Comparison of ENCODE assay signal across 1 cellular context in the genomic region with DNA sequence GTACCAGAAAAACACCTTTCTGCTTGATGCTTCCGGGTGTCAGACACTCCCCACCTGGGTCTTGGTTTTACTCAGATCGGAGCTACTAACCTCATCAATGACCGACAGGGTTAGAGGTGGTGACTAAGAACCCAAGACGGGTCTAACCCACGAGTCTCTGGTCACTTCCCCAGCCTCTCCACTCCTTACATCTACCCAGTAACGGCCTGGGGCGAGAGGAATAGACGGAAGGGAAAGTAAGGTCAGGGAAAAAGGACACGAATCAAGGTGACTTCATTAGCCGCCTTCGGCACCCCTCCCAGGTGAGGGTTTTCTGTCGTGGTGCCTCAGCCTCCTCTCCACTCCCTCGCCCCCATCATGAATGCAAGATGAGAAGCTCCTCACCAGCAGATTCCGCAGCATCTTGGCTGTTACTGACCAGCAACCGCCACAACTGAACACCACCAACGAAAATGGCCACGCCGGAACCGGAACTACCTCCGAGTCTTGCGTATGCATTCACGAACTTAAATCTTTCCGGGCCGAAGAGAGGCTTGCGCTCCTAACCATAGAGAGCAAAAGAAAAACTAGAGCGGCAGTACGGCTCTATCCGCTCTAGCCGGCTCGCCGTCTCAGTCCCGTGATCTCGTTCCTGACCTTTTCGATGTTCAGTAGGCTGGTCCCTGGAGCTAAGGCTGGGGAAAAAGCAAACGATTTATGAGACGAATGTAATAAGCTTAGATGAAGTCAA.
A peak's percentile ranks its signal among the peaks of the same experiment; 100 is the strongest.
TF ChIP-seq lines count a peak whose summit lies in the region.

A gene with protein sequence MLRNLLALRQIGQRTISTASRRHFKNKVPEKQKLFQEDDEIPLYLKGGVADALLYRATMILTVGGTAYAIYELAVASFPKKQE (minus strand): TSS at position 469 of the 730 bp plus-strand sequence. CDS start 67 bp downstream, at position 402.

TF ChIP-seq in HEK293, 187 proteins besides CTCF, POLR2A, EP300 and RAD21 (continued from another document and continues in another):
- TF ChIP-seq ZFP69B (tag by site-specific recombination; IDR thresholded peaks at IDR 0.05) = 0 out of 2 replicates have a peak, but pooled peaks have one; percentile 41
- no peak for TF ChIP-seq ZNF658 (tag by site-specific recombination; IDR thresholded peaks at IDR 0.05)
- TF ChIP-seq, protein P1, sequence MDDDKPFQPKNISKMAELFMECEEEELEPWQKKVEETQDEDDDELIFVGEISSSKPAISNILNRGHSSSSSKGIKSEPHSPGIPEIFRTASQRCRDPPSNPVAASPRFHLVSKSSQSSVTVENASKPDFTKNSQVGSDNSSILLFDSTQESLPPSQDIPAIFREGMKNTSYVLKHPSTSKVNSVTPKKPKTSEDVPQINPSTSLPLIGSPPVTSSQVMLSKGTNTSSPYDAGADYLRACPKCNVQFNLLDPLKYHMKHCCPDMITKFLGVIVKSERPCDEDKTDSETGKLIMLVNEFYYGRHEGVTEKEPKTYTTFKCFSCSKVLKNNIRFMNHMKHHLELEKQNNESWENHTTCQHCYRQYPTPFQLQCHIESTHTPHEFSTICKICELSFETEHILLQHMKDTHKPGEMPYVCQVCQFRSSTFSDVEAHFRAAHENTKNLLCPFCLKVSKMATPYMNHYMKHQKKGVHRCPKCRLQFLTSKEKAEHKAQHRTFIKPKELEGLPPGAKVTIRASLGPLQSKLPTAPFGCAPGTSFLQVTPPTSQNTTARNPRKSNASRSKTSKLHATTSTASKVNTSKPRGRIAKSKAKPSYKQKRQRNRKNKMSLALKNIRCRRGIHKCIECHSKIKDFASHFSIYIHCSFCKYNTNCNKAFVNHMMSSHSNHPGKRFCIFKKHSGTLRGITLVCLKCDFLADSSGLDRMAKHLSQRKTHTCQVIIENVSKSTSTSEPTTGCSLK (tag by site-specific recombination; IDR thresholded peaks at IDR 0.05) = no peak
- TF ChIP-seq, protein P2, sequence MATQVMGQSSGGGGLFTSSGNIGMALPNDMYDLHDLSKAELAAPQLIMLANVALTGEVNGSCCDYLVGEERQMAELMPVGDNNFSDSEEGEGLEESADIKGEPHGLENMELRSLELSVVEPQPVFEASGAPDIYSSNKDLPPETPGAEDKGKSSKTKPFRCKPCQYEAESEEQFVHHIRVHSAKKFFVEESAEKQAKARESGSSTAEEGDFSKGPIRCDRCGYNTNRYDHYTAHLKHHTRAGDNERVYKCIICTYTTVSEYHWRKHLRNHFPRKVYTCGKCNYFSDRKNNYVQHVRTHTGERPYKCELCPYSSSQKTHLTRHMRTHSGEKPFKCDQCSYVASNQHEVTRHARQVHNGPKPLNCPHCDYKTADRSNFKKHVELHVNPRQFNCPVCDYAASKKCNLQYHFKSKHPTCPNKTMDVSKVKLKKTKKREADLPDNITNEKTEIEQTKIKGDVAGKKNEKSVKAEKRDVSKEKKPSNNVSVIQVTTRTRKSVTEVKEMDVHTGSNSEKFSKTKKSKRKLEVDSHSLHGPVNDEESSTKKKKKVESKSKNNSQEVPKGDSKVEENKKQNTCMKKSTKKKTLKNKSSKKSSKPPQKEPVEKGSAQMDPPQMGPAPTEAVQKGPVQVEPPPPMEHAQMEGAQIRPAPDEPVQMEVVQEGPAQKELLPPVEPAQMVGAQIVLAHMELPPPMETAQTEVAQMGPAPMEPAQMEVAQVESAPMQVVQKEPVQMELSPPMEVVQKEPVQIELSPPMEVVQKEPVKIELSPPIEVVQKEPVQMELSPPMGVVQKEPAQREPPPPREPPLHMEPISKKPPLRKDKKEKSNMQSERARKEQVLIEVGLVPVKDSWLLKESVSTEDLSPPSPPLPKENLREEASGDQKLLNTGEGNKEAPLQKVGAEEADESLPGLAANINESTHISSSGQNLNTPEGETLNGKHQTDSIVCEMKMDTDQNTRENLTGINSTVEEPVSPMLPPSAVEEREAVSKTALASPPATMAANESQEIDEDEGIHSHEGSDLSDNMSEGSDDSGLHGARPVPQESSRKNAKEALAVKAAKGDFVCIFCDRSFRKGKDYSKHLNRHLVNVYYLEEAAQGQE (tag by site-specific recombination; IDR thresholded peaks at IDR 0.05) = peak; percentile 70
- no peak for TF ChIP-seq ZFP3 (tag by site-specific recombination; IDR thresholded peaks at IDR 0.05; ENCODE audit: low read depth)
- no peak for TF ChIP-seq ZNF521 (tag by site-specific recombination; IDR thresholded peaks at IDR 0.05)
- TF ChIP-seq WT1 (tag by site-specific recombination; IDR thresholded peaks at IDR 0.05) = no peak
- TF ChIP-seq, protein P3, sequence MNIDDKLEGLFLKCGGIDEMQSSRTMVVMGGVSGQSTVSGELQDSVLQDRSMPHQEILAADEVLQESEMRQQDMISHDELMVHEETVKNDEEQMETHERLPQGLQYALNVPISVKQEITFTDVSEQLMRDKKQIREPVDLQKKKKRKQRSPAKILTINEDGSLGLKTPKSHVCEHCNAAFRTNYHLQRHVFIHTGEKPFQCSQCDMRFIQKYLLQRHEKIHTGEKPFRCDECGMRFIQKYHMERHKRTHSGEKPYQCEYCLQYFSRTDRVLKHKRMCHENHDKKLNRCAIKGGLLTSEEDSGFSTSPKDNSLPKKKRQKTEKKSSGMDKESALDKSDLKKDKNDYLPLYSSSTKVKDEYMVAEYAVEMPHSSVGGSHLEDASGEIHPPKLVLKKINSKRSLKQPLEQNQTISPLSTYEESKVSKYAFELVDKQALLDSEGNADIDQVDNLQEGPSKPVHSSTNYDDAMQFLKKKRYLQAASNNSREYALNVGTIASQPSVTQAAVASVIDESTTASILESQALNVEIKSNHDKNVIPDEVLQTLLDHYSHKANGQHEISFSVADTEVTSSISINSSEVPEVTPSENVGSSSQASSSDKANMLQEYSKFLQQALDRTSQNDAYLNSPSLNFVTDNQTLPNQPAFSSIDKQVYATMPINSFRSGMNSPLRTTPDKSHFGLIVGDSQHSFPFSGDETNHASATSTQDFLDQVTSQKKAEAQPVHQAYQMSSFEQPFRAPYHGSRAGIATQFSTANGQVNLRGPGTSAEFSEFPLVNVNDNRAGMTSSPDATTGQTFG (tag by site-specific recombination; IDR thresholded peaks at IDR 0.05; ENCODE audit: borderline replicate concordance) = no peak
- no peak for TF ChIP-seq TCF7L2 (IDR thresholded peaks at IDR 0.05; ENCODE audit: borderline replicate concordance, low read depth, low read length)
- TF ChIP-seq ZNF600 (tag by site-specific recombination; IDR thresholded peaks at IDR 0.05) = peak; percentile 91
- TF ChIP-seq, protein P4, sequence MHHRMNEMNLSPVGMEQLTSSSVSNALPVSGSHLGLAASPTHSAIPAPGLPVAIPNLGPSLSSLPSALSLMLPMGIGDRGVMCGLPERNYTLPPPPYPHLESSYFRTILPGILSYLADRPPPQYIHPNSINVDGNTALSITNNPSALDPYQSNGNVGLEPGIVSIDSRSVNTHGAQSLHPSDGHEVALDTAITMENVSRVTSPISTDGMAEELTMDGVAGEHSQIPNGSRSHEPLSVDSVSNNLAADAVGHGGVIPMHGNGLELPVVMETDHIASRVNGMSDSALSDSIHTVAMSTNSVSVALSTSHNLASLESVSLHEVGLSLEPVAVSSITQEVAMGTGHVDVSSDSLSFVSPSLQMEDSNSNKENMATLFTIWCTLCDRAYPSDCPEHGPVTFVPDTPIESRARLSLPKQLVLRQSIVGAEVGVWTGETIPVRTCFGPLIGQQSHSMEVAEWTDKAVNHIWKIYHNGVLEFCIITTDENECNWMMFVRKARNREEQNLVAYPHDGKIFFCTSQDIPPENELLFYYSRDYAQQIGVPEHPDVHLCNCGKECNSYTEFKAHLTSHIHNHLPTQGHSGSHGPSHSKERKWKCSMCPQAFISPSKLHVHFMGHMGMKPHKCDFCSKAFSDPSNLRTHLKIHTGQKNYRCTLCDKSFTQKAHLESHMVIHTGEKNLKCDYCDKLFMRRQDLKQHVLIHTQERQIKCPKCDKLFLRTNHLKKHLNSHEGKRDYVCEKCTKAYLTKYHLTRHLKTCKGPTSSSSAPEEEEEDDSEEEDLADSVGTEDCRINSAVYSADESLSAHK (tag by site-specific recombination; IDR thresholded peaks at IDR 0.05) = no peak; the same call in 1 of the 2 replicates
- TF ChIP-seq, protein P5, sequence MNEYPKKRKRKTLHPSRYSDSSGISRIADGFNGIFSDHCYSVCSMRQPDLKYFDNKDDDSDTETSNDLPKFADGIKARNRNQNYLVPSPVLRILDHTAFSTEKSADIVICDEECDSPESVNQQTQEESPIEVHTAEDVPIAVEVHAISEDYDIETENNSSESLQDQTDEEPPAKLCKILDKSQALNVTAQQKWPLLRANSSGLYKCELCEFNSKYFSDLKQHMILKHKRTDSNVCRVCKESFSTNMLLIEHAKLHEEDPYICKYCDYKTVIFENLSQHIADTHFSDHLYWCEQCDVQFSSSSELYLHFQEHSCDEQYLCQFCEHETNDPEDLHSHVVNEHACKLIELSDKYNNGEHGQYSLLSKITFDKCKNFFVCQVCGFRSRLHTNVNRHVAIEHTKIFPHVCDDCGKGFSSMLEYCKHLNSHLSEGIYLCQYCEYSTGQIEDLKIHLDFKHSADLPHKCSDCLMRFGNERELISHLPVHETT (tag by site-specific recombination; IDR thresholded peaks at IDR 0.05) = peak; percentile 66; the same call in 1 of the 2 replicates
- no peak for TF ChIP-seq ZNF274 (IDR thresholded peaks at IDR 0.05; ENCODE audit: low read length)
- no peak for TF ChIP-seq ZNF274 (tag by site-specific recombination; IDR thresholded peaks at IDR 0.05; ENCODE audit: borderline replicate concordance)
- no peak for TF ChIP-seq ZNF416 (tag by site-specific recombination; IDR thresholded peaks at IDR 0.05)
- TF ChIP-seq ZNF239 (tag by site-specific recombination; IDR thresholded peaks at IDR 0.05) = no peak
- no peak for TF ChIP-seq ZNF426 (tag by site-specific recombination; IDR thresholded peaks at IDR 0.05)
- TF ChIP-seq ZNF292 (tag by site-specific recombination; IDR thresholded peaks at IDR 0.05; ENCODE audit: borderline replicate concordance, low read depth) = no peak
- TF ChIP-seq ZNF777 (tag by site-specific recombination; IDR thresholded peaks at IDR 0.05; ENCODE audit: borderline replicate concordance) = peak; percentile 16; the same call in 1 of the 2 replicates
- TF ChIP-seq, protein P6, sequence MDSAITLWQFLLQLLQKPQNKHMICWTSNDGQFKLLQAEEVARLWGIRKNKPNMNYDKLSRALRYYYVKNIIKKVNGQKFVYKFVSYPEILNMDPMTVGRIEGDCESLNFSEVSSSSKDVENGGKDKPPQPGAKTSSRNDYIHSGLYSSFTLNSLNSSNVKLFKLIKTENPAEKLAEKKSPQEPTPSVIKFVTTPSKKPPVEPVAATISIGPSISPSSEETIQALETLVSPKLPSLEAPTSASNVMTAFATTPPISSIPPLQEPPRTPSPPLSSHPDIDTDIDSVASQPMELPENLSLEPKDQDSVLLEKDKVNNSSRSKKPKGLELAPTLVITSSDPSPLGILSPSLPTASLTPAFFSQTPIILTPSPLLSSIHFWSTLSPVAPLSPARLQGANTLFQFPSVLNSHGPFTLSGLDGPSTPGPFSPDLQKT (IDR thresholded peaks at IDR 0.05; ENCODE audit: borderline replicate concordance, low read depth, low read length) = 0 out of 2 replicates have a peak, but pooled peaks have one; percentile 43
- TF ChIP-seq, protein P7, sequence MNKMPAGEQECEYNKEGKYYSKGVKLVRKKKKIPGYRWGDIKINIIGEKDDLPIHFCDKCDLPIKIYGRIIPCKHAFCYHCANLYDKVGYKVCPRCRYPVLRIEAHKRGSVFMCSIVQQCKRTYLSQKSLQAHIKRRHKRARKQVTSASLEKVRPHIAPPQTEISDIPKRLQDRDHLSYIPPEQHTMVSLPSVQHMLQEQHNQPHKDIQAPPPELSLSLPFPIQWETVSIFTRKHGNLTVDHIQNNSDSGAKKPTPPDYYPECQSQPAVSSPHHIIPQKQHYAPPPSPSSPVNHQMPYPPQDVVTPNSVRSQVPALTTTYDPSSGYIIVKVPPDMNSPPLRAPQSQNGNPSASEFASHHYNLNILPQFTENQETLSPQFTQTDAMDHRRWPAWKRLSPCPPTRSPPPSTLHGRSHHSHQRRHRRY (tag by site-specific recombination; IDR thresholded peaks at IDR 0.05) = no peak
- peak; percentile 86 for TF ChIP-seq ZNF561 (tag by site-specific recombination; IDR thresholded peaks at IDR 0.05; ENCODE audit: borderline replicate concordance)
- TF ChIP-seq GLIS1 (tag by site-specific recombination; IDR thresholded peaks at IDR 0.05) = no peak
- TF ChIP-seq ZNF514 (tag by site-specific recombination; IDR thresholded peaks at IDR 0.05) = no peak
- no peak for TF ChIP-seq SCRT1 (tag by site-specific recombination; IDR thresholded peaks at IDR 0.05; ENCODE audit: borderline replicate concordance)
- TF ChIP-seq ZNF530 (tag by site-specific recombination; IDR thresholded peaks at IDR 0.05; ENCODE audit: low read depth) = no peak
- no peak for TF ChIP-seq ZSCAN23 (tag by site-specific recombination; IDR thresholded peaks at IDR 0.05)
- no peak for TF ChIP-seq EGR2 (tag by site-specific recombination; IDR thresholded peaks at IDR 0.05; ENCODE audit: low read depth)
- TF ChIP-seq HOXD13 (CRISPR knock-in tag; IDR thresholded peaks at IDR 0.05; ENCODE audit: borderline replicate concordance) = 0 out of 2 replicates have a peak, but pooled peaks have one; percentile 42
- TF ChIP-seq, protein P8, sequence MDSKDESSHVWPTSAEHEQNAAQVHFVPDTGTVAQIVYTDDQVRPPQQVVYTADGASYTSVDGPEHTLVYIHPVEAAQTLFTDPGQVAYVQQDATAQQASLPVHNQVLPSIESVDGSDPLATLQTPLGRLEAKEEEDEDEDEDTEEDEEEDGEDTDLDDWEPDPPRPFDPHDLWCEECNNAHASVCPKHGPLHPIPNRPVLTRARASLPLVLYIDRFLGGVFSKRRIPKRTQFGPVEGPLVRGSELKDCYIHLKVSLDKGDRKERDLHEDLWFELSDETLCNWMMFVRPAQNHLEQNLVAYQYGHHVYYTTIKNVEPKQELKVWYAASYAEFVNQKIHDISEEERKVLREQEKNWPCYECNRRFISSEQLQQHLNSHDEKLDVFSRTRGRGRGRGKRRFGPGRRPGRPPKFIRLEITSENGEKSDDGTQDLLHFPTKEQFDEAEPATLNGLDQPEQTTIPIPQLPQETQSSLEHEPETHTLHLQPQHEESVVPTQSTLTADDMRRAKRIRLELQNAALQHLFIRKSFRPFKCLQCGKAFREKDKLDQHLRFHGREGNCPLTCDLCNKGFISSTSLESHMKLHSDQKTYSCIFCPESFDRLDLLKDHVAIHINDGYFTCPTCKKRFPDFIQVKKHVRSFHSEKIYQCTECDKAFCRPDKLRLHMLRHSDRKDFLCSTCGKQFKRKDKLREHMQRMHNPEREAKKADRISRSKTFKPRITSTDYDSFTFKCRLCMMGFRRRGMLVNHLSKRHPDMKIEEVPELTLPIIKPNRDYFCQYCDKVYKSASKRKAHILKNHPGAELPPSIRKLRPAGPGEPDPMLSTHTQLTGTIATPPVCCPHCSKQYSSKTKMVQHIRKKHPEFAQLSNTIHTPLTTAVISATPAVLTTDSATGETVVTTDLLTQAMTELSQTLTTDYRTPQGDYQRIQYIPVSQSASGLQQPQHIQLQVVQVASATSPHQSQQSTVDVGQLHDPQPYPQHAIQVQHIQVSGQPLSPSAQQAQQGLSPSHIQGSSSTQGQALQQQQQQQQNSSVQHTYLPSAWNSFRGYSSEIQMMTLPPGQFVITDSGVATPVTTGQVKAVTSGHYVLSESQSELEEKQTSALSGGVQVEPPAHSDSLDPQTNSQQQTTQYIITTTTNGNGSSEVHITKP (tag by site-specific recombination; IDR thresholded peaks at IDR 0.05) = peak; percentile 88
- TF ChIP-seq YY2 (tag by site-specific recombination; IDR thresholded peaks at IDR 0.05) = peak; percentile 59; the same call in 1 of the 2 replicates
- peak; percentile 40; the same call in 1 of the 2 replicates for TF ChIP-seq ZNF76 (tag by site-specific recombination; IDR thresholded peaks at IDR 0.05; ENCODE audit: borderline replicate concordance, low read depth)
